1 cellular context compared by ENCODE assay signal in genomic region chr9:104820336-104820735, GRCh38.
A peak's percentile ranks its signal among the peaks of the same experiment; 100 is the strongest.
TF ChIP-seq lines count a peak whose summit lies in the region.

No MANE protein-coding gene starts in this region.

TF ChIP-seq in K562, 482 proteins besides CTCF, POLR2A, EP300 and RAD21 (continued from another document and continues in another):
- no peak for TF ChIP-seq ZNF224 (CRISPR knock-in tag; IDR thresholded peaks at IDR 0.05)
- no peak for TF ChIP-seq ARHGAP35 (IDR thresholded peaks at IDR 0.05; ENCODE audit: partially characterized antibody)
- peak; percentile 30; the same call in 1 of the 2 replicates for TF ChIP-seq CTBP1 (IDR thresholded peaks at IDR 0.05; ENCODE audit: borderline replicate concordance)
- TF ChIP-seq MXI1 (IDR thresholded peaks at IDR 0.05; ENCODE audit: low read depth, low read length): no peak
- TF ChIP-seq TAL1 (IDR thresholded peaks at IDR 0.05): peak; percentile 81
- no peak for TF ChIP-seq FUS (optimal IDR thresholded peaks at IDR 0.05; ENCODE audit: low read depth, low read length)
- no peak for TF ChIP-seq FOXJ2 (tag; IDR thresholded peaks at IDR 0.05)
- no peak for TF ChIP-seq RBM22 (IDR thresholded peaks at IDR 0.05; ENCODE audit: low read depth, low read length, poor library complexity, severe bottlenecking)
- no peak for TF ChIP-seq PHF21A (IDR thresholded peaks at IDR 0.05; ENCODE audit: borderline replicate concordance, low read depth)
- no peak for TF ChIP-seq ZNF561 (CRISPR knock-in tag; conservative IDR thresholded peaks at IDR 0.05)
- TF ChIP-seq, protein P1, sequence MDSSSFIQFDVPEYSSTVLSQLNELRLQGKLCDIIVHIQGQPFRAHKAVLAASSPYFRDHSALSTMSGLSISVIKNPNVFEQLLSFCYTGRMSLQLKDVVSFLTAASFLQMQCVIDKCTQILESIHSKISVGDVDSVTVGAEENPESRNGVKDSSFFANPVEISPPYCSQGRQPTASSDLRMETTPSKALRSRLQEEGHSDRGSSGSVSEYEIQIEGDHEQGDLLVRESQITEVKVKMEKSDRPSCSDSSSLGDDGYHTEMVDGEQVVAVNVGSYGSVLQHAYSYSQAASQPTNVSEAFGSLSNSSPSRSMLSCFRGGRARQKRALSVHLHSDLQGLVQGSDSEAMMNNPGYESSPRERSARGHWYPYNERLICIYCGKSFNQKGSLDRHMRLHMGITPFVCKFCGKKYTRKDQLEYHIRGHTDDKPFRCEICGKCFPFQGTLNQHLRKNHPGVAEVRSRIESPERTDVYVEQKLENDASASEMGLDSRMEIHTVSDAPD (CRISPR knock-in tag; IDR thresholded peaks at IDR 0.05): no peak
- TF ChIP-seq, protein P2, sequence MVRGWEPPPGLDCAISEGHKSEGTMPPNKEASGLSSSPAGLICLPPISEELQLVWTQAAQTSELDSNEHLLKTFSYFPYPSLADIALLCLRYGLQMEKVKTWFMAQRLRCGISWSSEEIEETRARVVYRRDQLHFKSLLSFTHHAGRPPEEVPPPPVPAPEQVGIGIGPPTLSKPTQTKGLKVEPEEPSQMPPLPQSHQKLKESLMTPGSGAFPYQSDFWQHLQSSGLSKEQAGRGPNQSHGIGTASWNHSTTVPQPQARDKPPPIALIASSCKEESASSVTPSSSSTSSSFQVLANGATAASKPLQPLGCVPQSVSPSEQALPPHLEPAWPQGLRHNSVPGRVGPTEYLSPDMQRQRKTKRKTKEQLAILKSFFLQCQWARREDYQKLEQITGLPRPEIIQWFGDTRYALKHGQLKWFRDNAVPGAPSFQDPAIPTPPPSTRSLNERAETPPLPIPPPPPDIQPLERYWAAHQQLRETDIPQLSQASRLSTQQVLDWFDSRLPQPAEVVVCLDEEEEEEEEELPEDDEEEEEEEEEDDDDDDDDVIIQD (CRISPR knock-in tag; IDR thresholded peaks at IDR 0.05): no peak
- no peak for TF ChIP-seq NR2C1 (IDR thresholded peaks at IDR 0.05)
- no peak for TF ChIP-seq NR2C1 (tag; IDR thresholded peaks at IDR 0.05)
- no peak for TF ChIP-seq RHOXF2B (CRISPR knock-in tag; conservative IDR thresholded peaks at IDR 0.05)
- no peak for TF ChIP-seq ZFP1 (CRISPR knock-in tag; IDR thresholded peaks at IDR 0.05)
- no peak for TF ChIP-seq CC2D1A (IDR thresholded peaks at IDR 0.05)
- no peak for TF ChIP-seq ZC3H11A (IDR thresholded peaks at IDR 0.05; ENCODE audit: low read depth, low read length)
- TF ChIP-seq MNT (conservative IDR thresholded peaks at IDR 0.05): 0 out of 4 replicates have a peak, but pooled peaks of 1 of the 2 experiments have one; percentile 14
- no peak for TF ChIP-seq ATF6 (CRISPR knock-in tag; IDR thresholded peaks at IDR 0.05)
- TF ChIP-seq ZNF695 (CRISPR knock-in tag; IDR thresholded peaks at IDR 0.05): no peak
- no peak for TF ChIP-seq SNIP1 (IDR thresholded peaks at IDR 0.05; ENCODE audit: low read depth)
- TF ChIP-seq, protein P3, sequence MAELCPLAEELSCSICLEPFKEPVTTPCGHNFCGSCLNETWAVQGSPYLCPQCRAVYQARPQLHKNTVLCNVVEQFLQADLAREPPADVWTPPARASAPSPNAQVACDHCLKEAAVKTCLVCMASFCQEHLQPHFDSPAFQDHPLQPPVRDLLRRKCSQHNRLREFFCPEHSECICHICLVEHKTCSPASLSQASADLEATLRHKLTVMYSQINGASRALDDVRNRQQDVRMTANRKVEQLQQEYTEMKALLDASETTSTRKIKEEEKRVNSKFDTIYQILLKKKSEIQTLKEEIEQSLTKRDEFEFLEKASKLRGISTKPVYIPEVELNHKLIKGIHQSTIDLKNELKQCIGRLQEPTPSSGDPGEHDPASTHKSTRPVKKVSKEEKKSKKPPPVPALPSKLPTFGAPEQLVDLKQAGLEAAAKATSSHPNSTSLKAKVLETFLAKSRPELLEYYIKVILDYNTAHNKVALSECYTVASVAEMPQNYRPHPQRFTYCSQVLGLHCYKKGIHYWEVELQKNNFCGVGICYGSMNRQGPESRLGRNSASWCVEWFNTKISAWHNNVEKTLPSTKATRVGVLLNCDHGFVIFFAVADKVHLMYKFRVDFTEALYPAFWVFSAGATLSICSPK (IDR thresholded peaks at IDR 0.05; ENCODE audit: borderline replicate concordance): no peak
- TF ChIP-seq ETS2 (tag; IDR thresholded peaks at IDR 0.05; ENCODE audit: borderline replicate concordance, poor library complexity, severe bottlenecking): no peak
- no peak for TF ChIP-seq NFATC3 (IDR thresholded peaks at IDR 0.05)
- TF ChIP-seq ZMIZ1 (IDR thresholded peaks at IDR 0.05; ENCODE audit: low read depth in 2 of 2, low read length in 2 of 2): no peak
- TF ChIP-seq, protein P4, sequence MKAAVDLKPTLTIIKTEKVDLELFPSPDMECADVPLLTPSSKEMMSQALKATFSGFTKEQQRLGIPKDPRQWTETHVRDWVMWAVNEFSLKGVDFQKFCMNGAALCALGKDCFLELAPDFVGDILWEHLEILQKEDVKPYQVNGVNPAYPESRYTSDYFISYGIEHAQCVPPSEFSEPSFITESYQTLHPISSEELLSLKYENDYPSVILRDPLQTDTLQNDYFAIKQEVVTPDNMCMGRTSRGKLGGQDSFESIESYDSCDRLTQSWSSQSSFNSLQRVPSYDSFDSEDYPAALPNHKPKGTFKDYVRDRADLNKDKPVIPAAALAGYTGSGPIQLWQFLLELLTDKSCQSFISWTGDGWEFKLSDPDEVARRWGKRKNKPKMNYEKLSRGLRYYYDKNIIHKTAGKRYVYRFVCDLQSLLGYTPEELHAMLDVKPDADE (conservative IDR thresholded peaks at IDR 0.05; ENCODE audit: control insufficient read depth, low read depth, low read length): no peak
- peak; percentile 60 for TF ChIP-seq CBFA2T2 (conservative IDR thresholded peaks at IDR 0.05)
- TF ChIP-seq, protein P5, sequence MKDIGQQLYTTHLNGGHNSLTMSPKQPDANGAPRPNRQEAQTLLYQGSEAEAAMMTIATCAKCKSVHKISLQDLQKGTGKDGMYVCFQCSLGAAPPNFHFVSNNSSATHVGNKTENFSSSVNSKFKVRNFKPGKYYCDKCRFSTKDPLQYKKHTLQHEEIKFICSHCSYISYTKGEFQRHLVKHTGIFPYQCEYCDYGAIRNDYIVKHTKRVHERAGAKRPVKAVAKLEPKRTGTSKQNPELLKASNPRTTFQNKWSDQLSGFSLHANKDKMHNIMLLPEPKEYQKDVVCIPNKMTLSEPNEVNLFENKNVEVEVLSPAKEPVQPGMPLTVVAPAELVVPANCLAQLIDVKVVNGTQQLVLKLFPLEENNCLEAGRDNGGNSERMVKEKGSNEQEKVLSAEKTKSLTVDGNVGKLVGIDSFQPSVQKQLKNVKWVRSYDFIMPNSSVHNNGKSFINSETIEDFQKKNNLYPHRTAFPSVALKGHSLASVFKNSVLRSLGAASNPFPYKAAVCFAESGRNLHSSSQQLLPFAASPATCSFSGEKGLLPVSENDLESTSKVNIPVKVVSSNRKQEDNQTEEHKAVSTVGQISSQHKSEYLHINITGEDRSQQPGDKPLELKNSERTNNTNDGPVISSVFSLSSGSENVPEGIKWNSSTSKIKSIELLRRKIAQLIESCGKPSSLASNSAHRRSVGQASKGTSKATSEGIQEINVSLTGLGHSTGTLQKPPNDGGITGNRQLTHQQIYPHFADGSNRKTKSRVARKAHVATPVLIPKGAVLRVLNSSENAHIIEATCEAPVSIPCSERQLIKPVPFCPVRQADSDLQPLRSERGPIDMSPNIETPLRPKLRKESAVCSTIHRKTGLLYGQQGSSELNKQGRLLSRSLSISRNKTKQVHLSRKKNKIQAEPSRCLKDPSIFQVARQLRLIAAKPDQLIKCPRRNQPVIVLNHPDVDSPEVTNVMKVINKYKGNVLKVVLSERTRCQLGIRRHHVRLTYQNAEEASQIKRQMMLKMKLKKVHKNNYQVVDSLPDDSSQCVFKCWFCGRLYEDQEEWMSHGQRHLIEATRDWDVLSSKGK (CRISPR knock-in tag; IDR thresholded peaks at IDR 0.05): no peak
- TF ChIP-seq ARID1B (IDR thresholded peaks at IDR 0.05): peak; percentile 75
- no peak for TF ChIP-seq MTA3 (IDR thresholded peaks at IDR 0.05; ENCODE audit: borderline replicate concordance)
- no peak for TF ChIP-seq KDM2B (CRISPR knock-in tag; IDR thresholded peaks at IDR 0.05)
- no peak for TF ChIP-seq POLR2G (IDR thresholded peaks at IDR 0.05; ENCODE audit: low read depth, low read length)
- no peak for TF ChIP-seq LCOR (CRISPR knock-in tag; IDR thresholded peaks at IDR 0.05)
- TF ChIP-seq TFAM (CRISPR knock-in tag; conservative IDR thresholded peaks at IDR 0.05): no peak
- TF ChIP-seq, protein P6, sequence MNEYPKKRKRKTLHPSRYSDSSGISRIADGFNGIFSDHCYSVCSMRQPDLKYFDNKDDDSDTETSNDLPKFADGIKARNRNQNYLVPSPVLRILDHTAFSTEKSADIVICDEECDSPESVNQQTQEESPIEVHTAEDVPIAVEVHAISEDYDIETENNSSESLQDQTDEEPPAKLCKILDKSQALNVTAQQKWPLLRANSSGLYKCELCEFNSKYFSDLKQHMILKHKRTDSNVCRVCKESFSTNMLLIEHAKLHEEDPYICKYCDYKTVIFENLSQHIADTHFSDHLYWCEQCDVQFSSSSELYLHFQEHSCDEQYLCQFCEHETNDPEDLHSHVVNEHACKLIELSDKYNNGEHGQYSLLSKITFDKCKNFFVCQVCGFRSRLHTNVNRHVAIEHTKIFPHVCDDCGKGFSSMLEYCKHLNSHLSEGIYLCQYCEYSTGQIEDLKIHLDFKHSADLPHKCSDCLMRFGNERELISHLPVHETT (CRISPR knock-in tag; conservative IDR thresholded peaks at IDR 0.05 in 1 of 2, IDR thresholded peaks at IDR 0.05 in 1 of 2): no peak
- no peak for TF ChIP-seq ZEB2 (IDR thresholded peaks at IDR 0.05)
- TF ChIP-seq SOX6 (IDR thresholded peaks at IDR 0.05): no peak
- no peak for TF ChIP-seq ZNF592 (IDR thresholded peaks at IDR 0.05)
